ENCODE assay signal across 7 cellular contexts in genomic region chr1:148279002-148279542, GRCh38.
A peak's percentile ranks its signal among the peaks of the same experiment; 100 is the strongest.
DNase-seq lines count a peak whose midpoint lies in the region; ATAC-seq, FAIRE-seq and TF ChIP-seq lines count a peak whose summit lies in the region.
"Not testable (repeated sequence)": the region's sequence is repeated elsewhere in the genome, so short reads cannot be mapped to it uniquely, and the experiment has no call there.

No MANE protein-coding gene starts in this region.

- intact Hi-C loops in natural killer cell (cut with micrococcal nuclease) = not testable (repeated sequence)

- peak overlapping the region; percentile 83 for H3K4me3 Mint-ChIP-seq in GM23338
- H3K4me3 Mint-ChIP-seq in activated CD8-positive, alpha-beta memory T cell treated with anti-CD3 and anti-CD28 coated beads, Interleukin-2, amount 10 ng/mL, durations not matched to agents 7 days and 5 days = peak overlapping the region; percentile 78
- peak overlapping the region; percentile 17 for H3K4me3 Mint-ChIP-seq in astrocyte (ENCODE audit: unreplicated experiment)
- H3K4me3 Mint-ChIP-seq in natural killer cell = peak overlapping the region; percentile 45

- H3K27ac Mint-ChIP-seq in GM23338; activated CD8-positive, alpha-beta memory T cell treated with anti-CD3 and anti-CD28 coated beads, Interleukin-2, amount 10 ng/mL, durations not matched to agents 7 days and 5 days: not testable (repeated sequence)
- H3K27ac Mint-ChIP-seq in astrocyte (ENCODE audit: unreplicated experiment) (peak overlapping the region; percentile 73), natural killer cell (peak overlapping the region in 1 of 2 donors; percentile 93)

- not testable (repeated sequence) for FAIRE-seq in astrocyte (lab: Jason Lieb, UNC)

- H3K9ac ChIP-seq in SU-DHL-6 (ENCODE audit: low read length); astrocyte (ENCODE audit: low read length): not testable (repeated sequence)

- not testable (repeated sequence) for H3K9me3 Mint-ChIP-seq in GM23338; activated CD8-positive, alpha-beta memory T cell treated with anti-CD3 and anti-CD28 coated beads, Interleukin-2, amount 10 ng/mL, durations not matched to agents 7 days and 5 days (ENCODE audit: low read depth); astrocyte (ENCODE audit: unreplicated experiment); natural killer cell

- peaks cover 25% of the 10 kb centered on the region for H3K4me1 ChIP-seq in GM23338 (ENCODE audit: insufficient read depth)
- H3K4me1 ChIP-seq in astrocyte (ENCODE audit: insufficient read depth, low read length) = not testable (repeated sequence)

- not testable (repeated sequence) for H2AFZ ChIP-seq in GM23338; astrocyte (ENCODE audit: low read depth, low read length)
- peak overlapping the region; percentile 32 for H2AFZ ChIP-seq in SU-DHL-6 (ENCODE audit: low read depth, low read length, severe bottlenecking)

- not testable (repeated sequence) for H3K79me2 ChIP-seq in GM23338 (replicated peaks; ENCODE audit: insufficient read depth); SU-DHL-6 (ENCODE audit: insufficient read depth, low read length); astrocyte (ENCODE audit: insufficient read depth, low read length)

- TF ChIP-seq CTCF in GM23338 (conservative IDR thresholded peaks at IDR 0.05; ENCODE audit: low read depth in 2 of 2); SU-DHL-6 (IDR thresholded peaks at IDR 0.05; ENCODE audit: insufficient read depth, low read length, poor library complexity, severe bottlenecking); astrocyte (IDR thresholded peaks at IDR 0.05; ENCODE audit: insufficient read depth, low read depth, low read length); natural killer cell (IDR thresholded peaks at IDR 0.05): not testable (repeated sequence)

- H3K27me3 Mint-ChIP-seq in GM23338 (ENCODE audit: insufficient read depth, low read depth, poor library complexity) (peaks cover 13% of the 10 kb centered on the region), natural killer cell (ENCODE audit: low read depth in 2 of 2) (peaks cover 39 to 53% of the 10 kb centered on the region in 2 donors)
- H3K27me3 Mint-ChIP-seq in activated CD8-positive, alpha-beta memory T cell treated with anti-CD3 and anti-CD28 coated beads, Interleukin-2, amount 10 ng/mL, durations not matched to agents 7 days and 5 days = peaks cover 44% of the 10 kb centered on the region
- H3K27me3 Mint-ChIP-seq in astrocyte (ENCODE audit: low read depth, unreplicated experiment) = not testable (repeated sequence)

- not testable (repeated sequence) for H3K36me3 ChIP-seq in GM23338 (ENCODE audit: insufficient read depth); SU-DHL-6 (ENCODE audit: low read length); astrocyte (ENCODE audit: insufficient read depth, low read length)

- H4K20me1 ChIP-seq in GM23338 (replicated peaks; ENCODE audit: insufficient read depth); SU-DHL-6 (ENCODE audit: low read depth, low read length); astrocyte (ENCODE audit: insufficient read depth, low read length): not testable (repeated sequence)

- DNase-seq in GM23338 (ENCODE audit: low spot score); activated CD8-positive, alpha-beta memory T cell treated with anti-CD3 and anti-CD28 coated beads, Interleukin-2, amount 10 ng/mL, durations not matched to agents 7 days and 5 days; astrocyte (ENCODE audit: low read depth); natural killer cell: not testable (repeated sequence)
- peak; percentile 31 for DNase-seq in NAMALWA (ENCODE audit: low spot score)
- DNase-seq in fibroblast of gingiva (ENCODE audit: low read depth) = peak; percentile 49

- not testable (repeated sequence) for H3K27ac ChIP-seq in GM23338 (ENCODE audit: low read depth); SU-DHL-6 (ENCODE audit: low read depth, low read length); astrocyte (ENCODE audit: low read depth, low read length)

- peaks cover 30% of the 10 kb centered on the region for H3K4me1 Mint-ChIP-seq in GM23338
- H3K4me1 Mint-ChIP-seq in activated CD8-positive, alpha-beta memory T cell treated with anti-CD3 and anti-CD28 coated beads, Interleukin-2, amount 10 ng/mL, durations not matched to agents 7 days and 5 days; astrocyte (ENCODE audit: low read depth, unreplicated experiment); natural killer cell: not testable (repeated sequence)

- not testable (repeated sequence) for ATAC-seq in GM23338; activated CD8-positive, alpha-beta memory T cell treated with anti-CD3 and anti-CD28 coated beads, Interleukin-2, amount 10 ng/mL, durations not matched to agents 7 days and 5 days; natural killer cell

- not testable (repeated sequence) for H3K27me3 ChIP-seq in GM23338 (ENCODE audit: insufficient read depth); SU-DHL-6 (ENCODE audit: low read length); astrocyte (ENCODE audit: insufficient read depth, low read length)

- H3K9me2 ChIP-seq in GM23338 (ENCODE audit: insufficient read depth); SU-DHL-6 (replicated peaks; ENCODE audit: insufficient read depth, low read length): not testable (repeated sequence)

- peak overlapping the region; percentile 79 for H3K4me2 ChIP-seq in GM23338
- not testable (repeated sequence) for H3K4me2 ChIP-seq in SU-DHL-6 (ENCODE audit: low read depth, low read length, poor library complexity, severe bottlenecking); astrocyte (ENCODE audit: low read length)

- not testable (repeated sequence) for H3K36me3 Mint-ChIP-seq in GM23338 (ENCODE audit: low read depth); activated CD8-positive, alpha-beta memory T cell treated with anti-CD3 and anti-CD28 coated beads, Interleukin-2, amount 10 ng/mL, durations not matched to agents 7 days and 5 days; astrocyte (ENCODE audit: low read depth, unreplicated experiment); natural killer cell

- CTCF ChIA-PET in activated CD8-positive, alpha-beta memory T cell treated with anti-CD3 and anti-CD28 coated beads, Interleukin-2, amount 10 ng/mL, durations not matched to agents 7 days and 5 days (lab: Charles Lee) = not testable (repeated sequence)

- H3K9me3 ChIP-seq in SU-DHL-6 (ENCODE audit: insufficient read depth, low read length); astrocyte (ENCODE audit: insufficient read depth, low read depth, low read length): not testable (repeated sequence)

- H3F3A ChIP-seq in GM23338 (replicated peaks; ENCODE audit: low read depth); SU-DHL-6 (ENCODE audit: insufficient read depth): not testable (repeated sequence)

- H3K4me3 ChIP-seq in GM23338; SU-DHL-6 (ENCODE audit: insufficient read depth, low read length, poor library complexity, severe bottlenecking); astrocyte (ENCODE audit: insufficient read depth, low read depth, low read length): not testable (repeated sequence)

Comparison
In these comparisons a context has a peak if more than half of its experiments do, and no peak if none do; other contexts are left out.
1. H3K4me3 Mint-ChIP-seq: peak in every context shown above with its lines; median percentile 83 in GM23338; 78 in activated CD8-positive, alpha-beta memory T cell treated with anti-CD3 and anti-CD28 coated beads, Interleukin-2, amount 10 ng/mL, durations not matched to agents 7 days and 5 days; 45 in natural killer cell; 17 in astrocyte.